In genomic region chrX:100928660-100929613, GRCh38 we compare ENCODE assay signal across 8 cellular contexts. TPM values are rescaled to one million over a fixed set of nuclear protein-coding genes. Genes with fewer than 3 reads are reported as not detected.
DNase-seq lines count a peak whose midpoint lies in the region; ATAC-seq and TF ChIP-seq lines count a peak whose summit lies in the region.

XKRX (minus strand) TSS chrX:100928917; CDS start chrX:100928304, 613 bp downstream.

- no peaks in the 10 kb centered on the region for H3K4me1 ChIP-seq in A673 (ENCODE audit: insufficient read depth, low read length, poor library complexity, severe bottlenecking)
- H3K4me1 ChIP-seq in breast epithelium = no peaks in the 10 kb centered on the region
- H3K4me1 ChIP-seq in liver (ENCODE audit: control insufficient read depth in 4 of 4, insufficient read depth in 4 of 4, low read length in 3 of 4) = peaks cover 0 to 6% (median 2%) of the 10 kb centered on the region in 4 donors

- H3K27ac ChIP-seq in A673 (ENCODE audit: low read depth, low read length, poor library complexity, severe bottlenecking) (no peak within 1 kb of the TSS), breast epithelium (no peak within 1 kb of the TSS), liver (ENCODE audit: low read depth in 1 of 2, low read length in 2 of 2) (no peak within 1 kb of the TSS)

- no peaks in the 10 kb centered on the region for H3K9me3 ChIP-seq in A673 (ENCODE audit: low read depth, low read length, poor library complexity, severe bottlenecking)
- H3K9me3 ChIP-seq in breast epithelium = peaks cover 0 to 7% of the 10 kb centered on the region in 2 donors
- peaks cover 0 to 8% (median 3%) of the 10 kb centered on the region in 4 donors for H3K9me3 ChIP-seq in liver (ENCODE audit: control insufficient read depth in 4 of 4, low read length in 3 of 4)

- TF ChIP-seq POLR2A in breast epithelium (IDR thresholded peaks at IDR 0.05) = no peak

- no peak within 1 kb of the TSS for H3K9ac ChIP-seq in liver (ENCODE audit: low read depth in 1 of 2, low read length in 2 of 2)

- H3K36me3 ChIP-seq in A673 (ENCODE audit: insufficient read depth, low read length, poor library complexity, severe bottlenecking) = no peaks in the 10 kb centered on the region
- no peaks in the 10 kb centered on the region for H3K36me3 ChIP-seq in breast epithelium
- no peaks in the 10 kb centered on the region for H3K36me3 ChIP-seq in liver (ENCODE audit: control insufficient read depth in 4 of 4, insufficient read depth in 3 of 4, low read depth in 1 of 4, low read length in 3 of 4)

- CTCF ChIA-PET in A673 (lab: Charles Lee) = no interaction called here

- 3% methylated on average over 51 of the region's 51 CpGs for WGBS in liver

- ATAC-seq in GM18909 (IDR thresholded peaks at IDR 0.05; ENCODE audit: poor library complexity, unreplicated experiment) (peak; percentile 73), HG03521 (IDR thresholded peaks at IDR 0.05; ENCODE audit: unreplicated experiment) (peak; percentile 66)

- TF ChIP-seq CTCF in A673 (conservative IDR thresholded peaks at IDR 0.05; ENCODE audit: low read depth, low read length) (no peak), breast epithelium (IDR thresholded peaks at IDR 0.05) (no peak), liver (IDR thresholded peaks at IDR 0.05; ENCODE audit: low read depth, low read length, missing input control) (no peak)

- DNase-seq in A673 (ENCODE audit: low spot score) (peak; percentile 17), T-helper 1 cell (peak in 3 of 5 donors; percentile 1 to 29 (median 12)), breast epithelium (ENCODE audit: low spot score in 2 of 2) (peak; percentile 31 to 47), midbrain (lab: John Stamatoyannopoulos, UW) (no peak)
- peak; percentile 7 for DNase-seq in stimulated activated CD8-positive, alpha-beta memory T cell treated with anti-CD3 and anti-CD28 coated beads, Interleukin-12 subunit alpha, Interleukin-12 subunit beta, amount 100 ng/mL, for 4 hours (ENCODE audit: low read depth)

- H3K4me3 ChIP-seq in A673 (ENCODE audit: low read depth, low read length, poor library complexity, severe bottlenecking) = peak within 1 kb of the TSS; percentile 28
- H3K4me3 ChIP-seq in breast epithelium = peak within 1 kb of the TSS; percentile 25 to 66 (median 50)
- peak within 1 kb of the TSS in 2 of 3 donors; percentile 33 to 45 for H3K4me3 ChIP-seq in liver (ENCODE audit: low read depth in 1 of 3, low read length in 3 of 3)

- no peak for TF ChIP-seq RAD21 in liver (IDR thresholded peaks at IDR 0.05)

- POLR2A ChIA-PET in A673 (lab: Charles Lee; ENCODE audit: low non-redundant PET) = no interaction called here

- intact Hi-C loops in A673 (cut with micrococcal nuclease; ENCODE audit: unreplicated experiment) (no loop called here), breast epithelium (cut with DNase I; ENCODE audit: low total_unique reads) (no loop called here)

- H3K27me3 ChIP-seq in A673 (replicated peaks; ENCODE audit: insufficient read depth, low read depth, low read length, poor library complexity) (no peaks in the 10 kb centered on the region), breast epithelium (peaks cover 0 to 42% of the 10 kb centered on the region in 2 donors), liver (ENCODE audit: control insufficient read depth in 4 of 4, insufficient read depth in 4 of 4, low read length in 3 of 4) (no peaks in the 10 kb centered on the region)

- no TSS peak for BruUV-seq in A673 (replicated peaks; lab: Mats Ljungman, UMichigan)

TF ChIP-seq in liver, 16 proteins besides CTCF, POLR2A, EP300 and RAD21:
- no peak for TF ChIP-seq MAX (IDR thresholded peaks at IDR 0.05)
- TF ChIP-seq ZBTB33 (IDR thresholded peaks at IDR 0.05) = no peak
- TF ChIP-seq ATF3 (IDR thresholded peaks at IDR 0.05) = no peak
- no peak for TF ChIP-seq NR2F2 (IDR thresholded peaks at IDR 0.05)
- no peak for TF ChIP-seq YY1 (IDR thresholded peaks at IDR 0.05)
- TF ChIP-seq RXRA (IDR thresholded peaks at IDR 0.05) = no peak
- no peak for TF ChIP-seq TAF1 (conservative IDR thresholded peaks at IDR 0.05)

RNA-seq across cellular contexts. Expression of gene XKRX, which starts in this region (rescaled TPM):
- total RNA-seq in A673 (2021) = not detected in 2 replicates
- total RNA-seq in breast epithelium = under 1 TPM; 0.16 to 0.59 (median 0.33) TPM
- total RNA-seq in liver = under 1 TPM in 1 of 2 donors, not detected in 1; under 0.01 TPM
- not detected for polyA plus RNA-seq in liver

Comparison
In these comparisons a context has a peak if more than half of its experiments do, and no peak if none do; other contexts are left out.
1. Peak in DNase-seq and H3K4me3 ChIP-seq in A673; RNA of the gene not detected or under 1 TPM.
2. Peak in DNase-seq and H3K4me3 ChIP-seq in breast epithelium; RNA of the gene not detected or under 1 TPM.